1 cellular context compared by ENCODE assay signal in the genomic region with DNA sequence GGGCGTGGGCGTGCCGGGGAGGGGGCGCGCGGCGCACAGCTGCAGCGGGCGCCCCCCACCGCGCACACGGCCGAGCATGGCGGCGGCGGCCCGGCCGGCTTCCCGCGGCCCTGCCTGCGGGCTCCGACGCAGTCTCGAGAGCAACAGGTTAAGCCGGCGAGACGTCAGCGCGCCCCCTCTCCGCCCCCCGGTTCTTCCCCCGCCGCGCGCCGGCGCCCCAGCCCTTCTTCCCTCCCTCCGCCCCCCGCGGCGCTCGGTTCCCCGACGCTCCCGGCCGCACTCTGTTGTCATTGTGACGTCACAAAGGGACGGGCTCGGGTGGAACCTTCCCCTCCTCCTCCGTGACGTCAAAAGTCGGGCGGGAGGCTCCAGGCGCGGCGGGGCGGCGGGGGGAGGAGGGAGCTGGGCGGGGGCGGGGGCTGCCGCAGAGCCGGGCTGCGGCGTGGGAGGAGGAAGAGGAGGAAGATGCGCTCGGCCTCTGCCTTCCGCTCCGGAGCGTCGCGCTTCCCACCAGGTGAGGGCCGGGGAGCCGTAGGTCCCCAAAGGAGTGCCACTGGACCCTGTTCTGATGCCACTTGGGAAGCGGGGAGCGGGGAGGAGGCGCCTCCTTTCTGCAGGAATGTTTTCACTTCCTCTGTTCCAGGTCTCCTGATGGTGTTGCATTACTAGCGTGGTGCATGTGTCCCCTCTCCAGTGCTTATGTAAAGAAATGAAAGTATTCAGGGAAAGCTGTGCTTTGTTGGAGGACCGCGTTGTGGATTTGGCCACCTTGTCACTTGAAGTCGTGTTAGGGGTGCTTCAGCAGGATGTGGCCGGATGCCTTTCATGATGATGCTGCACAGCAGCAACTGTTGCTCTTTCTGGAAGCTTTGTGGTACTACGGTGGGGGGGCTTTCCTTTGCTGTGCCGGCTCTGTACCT.
TF ChIP-seq lines count a peak whose summit lies in the region.

No MANE protein-coding gene starts in this region.

TF ChIP-seq in HepG2, 621 proteins besides CTCF, POLR2A, EP300 and RAD21 (continued from another document and continues in another):
- TF ChIP-seq, protein P1, sequence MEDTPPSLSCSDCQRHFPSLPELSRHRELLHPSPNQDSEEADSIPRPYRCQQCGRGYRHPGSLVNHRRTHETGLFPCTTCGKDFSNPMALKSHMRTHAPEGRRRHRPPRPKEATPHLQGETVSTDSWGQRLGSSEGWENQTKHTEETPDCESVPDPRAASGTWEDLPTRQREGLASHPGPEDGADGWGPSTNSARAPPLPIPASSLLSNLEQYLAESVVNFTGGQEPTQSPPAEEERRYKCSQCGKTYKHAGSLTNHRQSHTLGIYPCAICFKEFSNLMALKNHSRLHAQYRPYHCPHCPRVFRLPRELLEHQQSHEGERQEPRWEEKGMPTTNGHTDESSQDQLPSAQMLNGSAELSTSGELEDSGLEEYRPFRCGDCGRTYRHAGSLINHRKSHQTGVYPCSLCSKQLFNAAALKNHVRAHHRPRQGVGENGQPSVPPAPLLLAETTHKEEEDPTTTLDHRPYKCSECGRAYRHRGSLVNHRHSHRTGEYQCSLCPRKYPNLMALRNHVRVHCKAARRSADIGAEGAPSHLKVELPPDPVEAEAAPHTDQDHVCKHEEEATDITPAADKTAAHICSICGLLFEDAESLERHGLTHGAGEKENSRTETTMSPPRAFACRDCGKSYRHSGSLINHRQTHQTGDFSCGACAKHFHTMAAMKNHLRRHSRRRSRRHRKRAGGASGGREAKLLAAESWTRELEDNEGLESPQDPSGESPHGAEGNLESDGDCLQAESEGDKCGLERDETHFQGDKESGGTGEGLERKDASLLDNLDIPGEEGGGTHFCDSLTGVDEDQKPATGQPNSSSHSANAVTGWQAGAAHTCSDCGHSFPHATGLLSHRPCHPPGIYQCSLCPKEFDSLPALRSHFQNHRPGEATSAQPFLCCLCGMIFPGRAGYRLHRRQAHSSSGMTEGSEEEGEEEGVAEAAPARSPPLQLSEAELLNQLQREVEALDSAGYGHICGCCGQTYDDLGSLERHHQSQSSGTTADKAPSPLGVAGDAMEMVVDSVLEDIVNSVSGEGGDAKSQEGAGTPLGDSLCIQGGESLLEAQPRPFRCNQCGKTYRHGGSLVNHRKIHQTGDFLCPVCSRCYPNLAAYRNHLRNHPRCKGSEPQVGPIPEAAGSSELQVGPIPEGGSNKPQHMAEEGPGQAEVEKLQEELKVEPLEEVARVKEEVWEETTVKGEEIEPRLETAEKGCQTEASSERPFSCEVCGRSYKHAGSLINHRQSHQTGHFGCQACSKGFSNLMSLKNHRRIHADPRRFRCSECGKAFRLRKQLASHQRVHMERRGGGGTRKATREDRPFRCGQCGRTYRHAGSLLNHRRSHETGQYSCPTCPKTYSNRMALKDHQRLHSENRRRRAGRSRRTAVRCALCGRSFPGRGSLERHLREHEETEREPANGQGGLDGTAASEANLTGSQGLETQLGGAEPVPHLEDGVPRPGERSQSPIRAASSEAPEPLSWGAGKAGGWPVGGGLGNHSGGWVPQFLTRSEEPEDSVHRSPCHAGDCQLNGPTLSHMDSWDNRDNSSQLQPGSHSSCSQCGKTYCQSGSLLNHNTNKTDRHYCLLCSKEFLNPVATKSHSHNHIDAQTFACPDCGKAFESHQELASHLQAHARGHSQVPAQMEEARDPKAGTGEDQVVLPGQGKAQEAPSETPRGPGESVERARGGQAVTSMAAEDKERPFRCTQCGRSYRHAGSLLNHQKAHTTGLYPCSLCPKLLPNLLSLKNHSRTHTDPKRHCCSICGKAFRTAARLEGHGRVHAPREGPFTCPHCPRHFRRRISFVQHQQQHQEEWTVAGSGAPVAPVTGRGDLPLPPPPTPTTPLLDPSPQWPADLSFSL (CRISPR knock-in tag; IDR thresholded peaks at IDR 0.05), result no peak
- TF ChIP-seq ZFP41 (CRISPR knock-in tag; IDR thresholded peaks at IDR 0.05; ENCODE audit: borderline replicate concordance) (0 out of 2 replicates have a peak, but pooled peaks have one; percentile 62), ZNF572 (CRISPR knock-in tag; IDR thresholded peaks at IDR 0.05) (no peak), GLI4 (CRISPR knock-in tag; IDR thresholded peaks at IDR 0.05; ENCODE audit: borderline replicate concordance) (no peak), RFX3 (CRISPR knock-in tag; IDR thresholded peaks at IDR 0.05) (no peak), HNF4A (CRISPR knock-in tag; IDR thresholded peaks at IDR 0.05) (no peak), ZFP90 (CRISPR knock-in tag; IDR thresholded peaks at IDR 0.05; ENCODE audit: borderline replicate concordance) (no peak), FLYWCH1 (CRISPR knock-in tag; IDR thresholded peaks at IDR 0.05) (no peak), ZNF567 (CRISPR knock-in tag; IDR thresholded peaks at IDR 0.05; ENCODE audit: borderline replicate concordance) (no peak), ZNF24 (IDR thresholded peaks at IDR 0.05) (no peak), ZFP36L1 (CRISPR knock-in tag; IDR thresholded peaks at IDR 0.05) (no peak; the same call in 1 of the 2 replicates), PTBP1 (IDR thresholded peaks at IDR 0.05; ENCODE audit: low read depth, low read length, poor library complexity, severe bottlenecking) (no peak), BHLHE40 (IDR thresholded peaks at IDR 0.05; ENCODE audit: low read length) (no peak), ZNF296 (CRISPR knock-in tag; conservative IDR thresholded peaks at IDR 0.05) (no peak), POGZ (CRISPR knock-in tag; IDR thresholded peaks at IDR 0.05) (peak; percentile 85), ZNF3 (CRISPR knock-in tag; IDR thresholded peaks at IDR 0.05) (no peak), SOX5 (CRISPR knock-in tag; IDR thresholded peaks at IDR 0.05; ENCODE audit: borderline replicate concordance) (no peak; the same call in 1 of the 2 replicates)
- TF ChIP-seq, protein P2, sequence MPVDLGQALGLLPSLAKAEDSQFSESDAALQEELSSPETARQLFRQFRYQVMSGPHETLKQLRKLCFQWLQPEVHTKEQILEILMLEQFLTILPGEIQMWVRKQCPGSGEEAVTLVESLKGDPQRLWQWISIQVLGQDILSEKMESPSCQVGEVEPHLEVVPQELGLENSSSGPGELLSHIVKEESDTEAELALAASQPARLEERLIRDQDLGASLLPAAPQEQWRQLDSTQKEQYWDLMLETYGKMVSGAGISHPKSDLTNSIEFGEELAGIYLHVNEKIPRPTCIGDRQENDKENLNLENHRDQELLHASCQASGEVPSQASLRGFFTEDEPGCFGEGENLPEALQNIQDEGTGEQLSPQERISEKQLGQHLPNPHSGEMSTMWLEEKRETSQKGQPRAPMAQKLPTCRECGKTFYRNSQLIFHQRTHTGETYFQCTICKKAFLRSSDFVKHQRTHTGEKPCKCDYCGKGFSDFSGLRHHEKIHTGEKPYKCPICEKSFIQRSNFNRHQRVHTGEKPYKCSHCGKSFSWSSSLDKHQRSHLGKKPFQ (CRISPR knock-in tag; IDR thresholded peaks at IDR 0.05; ENCODE audit: insufficient replicate concordance), result no peak
- TF ChIP-seq, protein P3, sequence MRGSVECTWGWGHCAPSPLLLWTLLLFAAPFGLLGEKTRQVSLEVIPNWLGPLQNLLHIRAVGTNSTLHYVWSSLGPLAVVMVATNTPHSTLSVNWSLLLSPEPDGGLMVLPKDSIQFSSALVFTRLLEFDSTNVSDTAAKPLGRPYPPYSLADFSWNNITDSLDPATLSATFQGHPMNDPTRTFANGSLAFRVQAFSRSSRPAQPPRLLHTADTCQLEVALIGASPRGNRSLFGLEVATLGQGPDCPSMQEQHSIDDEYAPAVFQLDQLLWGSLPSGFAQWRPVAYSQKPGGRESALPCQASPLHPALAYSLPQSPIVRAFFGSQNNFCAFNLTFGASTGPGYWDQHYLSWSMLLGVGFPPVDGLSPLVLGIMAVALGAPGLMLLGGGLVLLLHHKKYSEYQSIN (CRISPR knock-in tag; IDR thresholded peaks at IDR 0.05; ENCODE audit: borderline replicate concordance), result no peak
- TF ChIP-seq, protein P4, sequence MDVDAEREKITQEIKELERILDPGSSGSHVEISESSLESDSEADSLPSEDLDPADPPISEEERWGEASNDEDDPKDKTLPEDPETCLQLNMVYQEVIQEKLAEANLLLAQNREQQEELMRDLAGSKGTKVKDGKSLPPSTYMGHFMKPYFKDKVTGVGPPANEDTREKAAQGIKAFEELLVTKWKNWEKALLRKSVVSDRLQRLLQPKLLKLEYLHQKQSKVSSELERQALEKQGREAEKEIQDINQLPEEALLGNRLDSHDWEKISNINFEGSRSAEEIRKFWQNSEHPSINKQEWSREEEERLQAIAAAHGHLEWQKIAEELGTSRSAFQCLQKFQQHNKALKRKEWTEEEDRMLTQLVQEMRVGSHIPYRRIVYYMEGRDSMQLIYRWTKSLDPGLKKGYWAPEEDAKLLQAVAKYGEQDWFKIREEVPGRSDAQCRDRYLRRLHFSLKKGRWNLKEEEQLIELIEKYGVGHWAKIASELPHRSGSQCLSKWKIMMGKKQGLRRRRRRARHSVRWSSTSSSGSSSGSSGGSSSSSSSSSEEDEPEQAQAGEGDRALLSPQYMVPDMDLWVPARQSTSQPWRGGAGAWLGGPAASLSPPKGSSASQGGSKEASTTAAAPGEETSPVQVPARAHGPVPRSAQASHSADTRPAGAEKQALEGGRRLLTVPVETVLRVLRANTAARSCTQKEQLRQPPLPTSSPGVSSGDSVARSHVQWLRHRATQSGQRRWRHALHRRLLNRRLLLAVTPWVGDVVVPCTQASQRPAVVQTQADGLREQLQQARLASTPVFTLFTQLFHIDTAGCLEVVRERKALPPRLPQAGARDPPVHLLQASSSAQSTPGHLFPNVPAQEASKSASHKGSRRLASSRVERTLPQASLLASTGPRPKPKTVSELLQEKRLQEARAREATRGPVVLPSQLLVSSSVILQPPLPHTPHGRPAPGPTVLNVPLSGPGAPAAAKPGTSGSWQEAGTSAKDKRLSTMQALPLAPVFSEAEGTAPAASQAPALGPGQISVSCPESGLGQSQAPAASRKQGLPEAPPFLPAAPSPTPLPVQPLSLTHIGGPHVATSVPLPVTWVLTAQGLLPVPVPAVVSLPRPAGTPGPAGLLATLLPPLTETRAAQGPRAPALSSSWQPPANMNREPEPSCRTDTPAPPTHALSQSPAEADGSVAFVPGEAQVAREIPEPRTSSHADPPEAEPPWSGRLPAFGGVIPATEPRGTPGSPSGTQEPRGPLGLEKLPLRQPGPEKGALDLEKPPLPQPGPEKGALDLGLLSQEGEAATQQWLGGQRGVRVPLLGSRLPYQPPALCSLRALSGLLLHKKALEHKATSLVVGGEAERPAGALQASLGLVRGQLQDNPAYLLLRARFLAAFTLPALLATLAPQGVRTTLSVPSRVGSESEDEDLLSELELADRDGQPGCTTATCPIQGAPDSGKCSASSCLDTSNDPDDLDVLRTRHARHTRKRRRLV (CRISPR knock-in tag; IDR thresholded peaks at IDR 0.05), result no peak
- TF ChIP-seq, protein P5, sequence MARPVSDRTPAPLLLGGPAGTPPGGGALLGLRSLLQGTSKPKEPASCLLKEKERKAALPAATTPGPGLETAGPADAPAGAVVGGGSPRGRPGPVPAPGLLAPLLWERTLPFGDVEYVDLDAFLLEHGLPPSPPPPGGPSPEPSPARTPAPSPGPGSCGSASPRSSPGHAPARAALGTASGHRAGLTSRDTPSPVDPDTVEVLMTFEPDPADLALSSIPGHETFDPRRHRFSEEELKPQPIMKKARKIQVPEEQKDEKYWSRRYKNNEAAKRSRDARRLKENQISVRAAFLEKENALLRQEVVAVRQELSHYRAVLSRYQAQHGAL (CRISPR knock-in tag; IDR thresholded peaks at IDR 0.05; ENCODE audit: not compliant biosample characterization), result no peak
- TF ChIP-seq, protein P6, sequence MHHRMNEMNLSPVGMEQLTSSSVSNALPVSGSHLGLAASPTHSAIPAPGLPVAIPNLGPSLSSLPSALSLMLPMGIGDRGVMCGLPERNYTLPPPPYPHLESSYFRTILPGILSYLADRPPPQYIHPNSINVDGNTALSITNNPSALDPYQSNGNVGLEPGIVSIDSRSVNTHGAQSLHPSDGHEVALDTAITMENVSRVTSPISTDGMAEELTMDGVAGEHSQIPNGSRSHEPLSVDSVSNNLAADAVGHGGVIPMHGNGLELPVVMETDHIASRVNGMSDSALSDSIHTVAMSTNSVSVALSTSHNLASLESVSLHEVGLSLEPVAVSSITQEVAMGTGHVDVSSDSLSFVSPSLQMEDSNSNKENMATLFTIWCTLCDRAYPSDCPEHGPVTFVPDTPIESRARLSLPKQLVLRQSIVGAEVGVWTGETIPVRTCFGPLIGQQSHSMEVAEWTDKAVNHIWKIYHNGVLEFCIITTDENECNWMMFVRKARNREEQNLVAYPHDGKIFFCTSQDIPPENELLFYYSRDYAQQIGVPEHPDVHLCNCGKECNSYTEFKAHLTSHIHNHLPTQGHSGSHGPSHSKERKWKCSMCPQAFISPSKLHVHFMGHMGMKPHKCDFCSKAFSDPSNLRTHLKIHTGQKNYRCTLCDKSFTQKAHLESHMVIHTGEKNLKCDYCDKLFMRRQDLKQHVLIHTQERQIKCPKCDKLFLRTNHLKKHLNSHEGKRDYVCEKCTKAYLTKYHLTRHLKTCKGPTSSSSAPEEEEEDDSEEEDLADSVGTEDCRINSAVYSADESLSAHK (CRISPR knock-in tag; IDR thresholded peaks at IDR 0.05; ENCODE audit: borderline replicate concordance), result no peak
- TF ChIP-seq, protein P7, sequence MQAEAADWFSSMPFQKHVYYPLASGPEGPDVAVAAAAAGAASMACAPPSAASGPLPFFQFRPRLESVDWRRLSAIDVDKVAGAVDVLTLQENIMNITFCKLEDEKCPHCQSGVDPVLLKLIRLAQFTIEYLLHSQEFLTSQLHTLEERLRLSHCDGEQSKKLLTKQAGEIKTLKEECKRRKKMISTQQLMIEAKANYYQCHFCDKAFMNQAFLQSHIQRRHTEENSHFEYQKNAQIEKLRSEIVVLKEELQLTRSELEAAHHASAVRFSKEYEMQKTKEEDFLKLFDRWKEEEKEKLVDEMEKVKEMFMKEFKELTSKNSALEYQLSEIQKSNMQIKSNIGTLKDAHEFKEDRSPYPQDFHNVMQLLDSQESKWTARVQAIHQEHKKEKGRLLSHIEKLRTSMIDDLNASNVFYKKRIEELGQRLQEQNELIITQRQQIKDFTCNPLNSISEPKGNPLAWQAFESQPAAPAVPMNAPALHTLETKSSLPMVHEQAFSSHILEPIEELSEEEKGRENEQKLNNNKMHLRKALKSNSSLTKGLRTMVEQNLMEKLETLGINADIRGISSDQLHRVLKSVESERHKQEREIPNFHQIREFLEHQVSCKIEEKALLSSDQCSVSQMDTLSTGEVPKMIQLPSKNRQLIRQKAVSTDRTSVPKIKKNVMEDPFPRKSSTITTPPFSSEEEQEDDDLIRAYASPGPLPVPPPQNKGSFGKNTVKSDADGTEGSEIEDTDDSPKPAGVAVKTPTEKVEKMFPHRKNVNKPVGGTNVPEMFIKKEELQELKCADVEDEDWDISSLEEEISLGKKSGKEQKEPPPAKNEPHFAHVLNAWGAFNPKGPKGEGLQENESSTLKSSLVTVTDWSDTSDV (CRISPR knock-in tag; IDR thresholded peaks at IDR 0.05), result no peak; the same call in 1 of the 2 replicates
